ENCODE assay signal across 32 cellular contexts in the genomic region with DNA sequence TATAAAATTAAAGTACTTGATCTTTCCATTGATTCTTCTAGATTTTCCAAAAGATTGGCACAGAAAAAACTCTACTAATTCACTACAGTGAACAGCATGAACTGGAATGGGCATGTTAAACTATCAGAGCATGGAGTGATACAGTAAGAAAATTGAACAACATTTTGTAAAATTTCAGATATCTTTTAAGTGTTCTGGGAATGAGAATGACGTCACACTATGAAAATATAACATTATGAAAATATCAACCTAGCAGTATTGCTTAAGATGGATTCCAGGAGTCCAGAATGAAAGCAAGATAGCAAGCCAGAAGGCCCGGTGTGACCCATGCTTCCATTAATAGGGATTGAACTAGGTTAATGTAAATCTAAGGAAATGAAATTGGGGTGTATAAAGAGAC.
DNase-seq lines count a peak whose midpoint lies in the region; ATAC-seq, FAIRE-seq and TF ChIP-seq lines count a peak whose summit lies in the region.
"Had no signal": no experiment of that assay in that cellular context is flagged by ENCODE, and none has a peak within 500 bp of the region (broad histone marks: within the 10 kb centered on the region; RNA-seq: fewer than 3 reads in every experiment).

No MANE protein-coding gene starts in this region.

- TF ChIP-seq RAD21 in HepG2 (CRISPR knock-in tag; IDR thresholded peaks at IDR 0.05) (no peak), K562 (CRISPR knock-in tag; conservative IDR thresholded peaks at IDR 0.05 in 1 of 2, IDR thresholded peaks at IDR 0.05 in 1 of 2) (no peak)

- FAIRE-seq in HepG2 (lab: Jason Lieb, UNC): no peak
- no peak for FAIRE-seq in K562 (lab: Jason Lieb, UNC)
- FAIRE-seq: A549, D721Med had no signal

- H3K79me2 ChIP-seq in HepG2 (ENCODE audit: insufficient read depth, low read length) (no peaks in the 10 kb centered on the region), K562 (ENCODE audit: control insufficient read depth, insufficient read depth, low read length) (no peaks in the 10 kb centered on the region)

- POLR2A ChIA-PET in HepG2 (lab: Yijun Ruan, JAX): no interaction called here
- POLR2A ChIA-PET in K562 (lab: Yijun Ruan, JAX): no interaction called here

- TF ChIP-seq POLR2A in HepG2 (IDR thresholded peaks at IDR 0.05; ENCODE audit: insufficient read depth in 1 of 2, low read depth in 2 of 2, low read length in 2 of 2) (no peak), right lobe of liver (IDR thresholded peaks at IDR 0.05) (no peak), K562 (conservative IDR thresholded peaks at IDR 0.05) (no peak)

- TF ChIP-seq EP300 in HepG2 (IDR thresholded peaks at IDR 0.05; ENCODE audit: low read depth in 2 of 2, low read length in 2 of 2) (no peak), HepG2 (CRISPR knock-in tag; IDR thresholded peaks at IDR 0.05; ENCODE audit: borderline replicate concordance) (no peak), K562 (IDR thresholded peaks at IDR 0.05; ENCODE audit: low read length) (no peak)

- CTCF ChIA-PET in HepG2 (lab: Yijun Ruan, JAX; ENCODE audit: low intra/inter-chr PET ratio, low total read pairs) (no interaction called here), K562 (lab: Yijun Ruan, JAX; ENCODE audit: low intra/inter-chr PET ratio) (no interaction called here)

- H3K4me3 ChIP-seq in HepG2 (replicated peaks in 1 of 3; ENCODE audit: insufficient read depth in 1 of 3, low read depth in 2 of 3, low read length in 3 of 3): no peak overlapping the region
- H3K4me3 ChIP-seq in right lobe of liver: no peak overlapping the region
- H3K4me3 ChIP-seq in K562: no peak overlapping the region
- H3K4me3 ChIP-seq: A549; BLaER1; BLaER1 treated with 17β-estradiol and CSF1 and Interleukin-3, amounts not matched to agents 10 nM and 100 nM had no signal

- no peaks in the 10 kb centered on the region for H3K9me1 ChIP-seq in K562 (ENCODE audit: control insufficient read depth, insufficient read depth, low read length)

- H3K27me3 ChIP-seq in HepG2 (ENCODE audit: control insufficient read depth in 1 of 2, insufficient read depth in 2 of 2, low read length in 2 of 2) (no peaks in the 10 kb centered on the region), right lobe of liver (no peaks in the 10 kb centered on the region), K562 (ENCODE audit: control insufficient read depth in 2 of 2, insufficient read depth in 2 of 2, low read length in 2 of 2) (no peaks in the 10 kb centered on the region)
- H3K27me3 ChIP-seq: BE2C; BLaER1; BLaER1 treated with 17β-estradiol and CSF1 and Interleukin-3, amounts not matched to agents 10 nM and 100 nM had no signal

- in situ Hi-C loops in HepG2 (cut with HindIII; ENCODE audit: extremely low pct_ligation_motif_present, low pct_unique_long_range_greater_than_20kb): no loop called here
- in situ Hi-C loops in K562 (cut with MboI): no loop called here

- no peaks in the 10 kb centered on the region for H3K4me1 ChIP-seq in HepG2 (ENCODE audit: insufficient read depth, low read length)
- H3K4me1 ChIP-seq in right lobe of liver: no peaks in the 10 kb centered on the region
- H3K4me1 ChIP-seq in K562 (replicated peaks in 1 of 2; ENCODE audit: control insufficient read depth in 2 of 2, insufficient read depth in 2 of 2, low read length in 2 of 2): no peaks in the 10 kb centered on the region
- H3K4me1 ChIP-seq: A549; BE2C; BLaER1; BLaER1 treated with 17β-estradiol and CSF1 and Interleukin-3, amounts not matched to agents 10 nM and 100 nM; Caco-2 had no signal

- H3K9ac ChIP-seq in HepG2 (ENCODE audit: insufficient read depth, low read depth, low read length) (no peak overlapping the region), K562 (ENCODE audit: insufficient read depth in 1 of 2, low read depth in 2 of 2, low read length in 2 of 2) (no peak overlapping the region)
- H3K9ac ChIP-seq: BLaER1; BLaER1 treated with 17β-estradiol and CSF1 and Interleukin-3, amounts not matched to agents 10 nM and 100 nM had no signal

- DNase-seq in HepG2 (ENCODE audit: low spot score) (no peak), right lobe of liver (no peak), K562 (ENCODE audit: extremely low read depth in 1 of 4, low spot score in 3 of 4) (no peak), posterior vena cava (ENCODE audit: low spot score) (peak; percentile 57), dedifferentiated amniotic fluid mesenchymal stem cell (ENCODE audit: extremely low spot score) (no peak), SKM-1 (lab: John Stamatoyannopoulos, UW; ENCODE audit: unreplicated experiment) (no peak)
- DNase-seq: 8988T; ACHN; AML-193; BE2C; C1 segment of cervical spinal cord; Caco-2; Calu3; CD4-positive, alpha-beta memory T cell; CD4-positive, alpha-beta T cell; CD4-positive, CD25-positive, alpha-beta regulatory T cell; CD8-positive, alpha-beta memory T cell; CD8-positive, alpha-beta T cell; COR-L47; DMS 273 treated with DMSO at 0.1 percent for 48 hours; DMS153; DMS53; DMS79; DMS79 treated with DMSO at 0.1 percent for 48 hours; DND-41; EL had no signal

- no peak for ATAC-seq in HepG2
- no peak for ATAC-seq in right lobe of liver
- ATAC-seq in K562: no peak
- ATAC-seq: A549; CD8-positive, alpha-beta T cell had no signal

- H3K36me3 ChIP-seq in HepG2 (replicated peaks in 1 of 2; ENCODE audit: control insufficient read depth in 1 of 2, insufficient read depth in 2 of 2, low read length in 2 of 2) (no peaks in the 10 kb centered on the region), right lobe of liver (no peaks in the 10 kb centered on the region), K562 (ENCODE audit: control insufficient read depth, insufficient read depth, low read length) (no peaks in the 10 kb centered on the region)
- H3K36me3 ChIP-seq: BE2C; BLaER1; BLaER1 treated with 17β-estradiol and CSF1 and Interleukin-3, amounts not matched to agents 10 nM and 100 nM had no signal

- H3K9me3 ChIP-seq in HepG2 (ENCODE audit: low read length) (no peaks in the 10 kb centered on the region), right lobe of liver (no peaks in the 10 kb centered on the region), K562 (replicated peaks; ENCODE audit: control insufficient read depth, insufficient read depth, low read depth, low read length) (no peaks in the 10 kb centered on the region)
- H3K9me3 ChIP-seq: A549; BE2C; BLaER1; BLaER1 treated with 17β-estradiol and CSF1 and Interleukin-3, amounts not matched to agents 10 nM and 100 nM; Caco-2 had no signal

- 4% methylated on average over 2 of the region's 2 CpGs for WGBS in HepG2 (ENCODE audit: low lambda C conversion rate)
- 50% methylated on average over 2 of the region's 2 CpGs for WGBS in right lobe of liver (ENCODE audit: insufficient coverage, low coverage, low lambda C conversion rate, missing lambda C conversion rate)
- WGBS in K562 (ENCODE audit: insufficient coverage, low coverage, missing lambda C conversion rate): 0% methylated on average over 2 of the region's 2 CpGs

- H3K27ac ChIP-seq in HepG2 (ENCODE audit: extremely low read length, insufficient read depth, low read length): no peak overlapping the region
- H3K27ac ChIP-seq in right lobe of liver: no peak overlapping the region
- no peak overlapping the region for H3K27ac ChIP-seq in K562 (ENCODE audit: extremely low read depth, low read depth, low read length)
- H3K27ac ChIP-seq: 22Rv1; A549; BLaER1; BLaER1 treated with 17β-estradiol and CSF1 and Interleukin-3, amounts not matched to agents 10 nM and 100 nM; C4-2B had no signal

- BruUV-seq in HepG2 (replicated peaks; lab: Mats Ljungman, UMichigan) (no TSS peak), K562 (replicated peaks; lab: Mats Ljungman, UMichigan) (no TSS peak)

- H2AFZ ChIP-seq in HepG2 (ENCODE audit: low read length) (no peak overlapping the region), K562 (ENCODE audit: low read depth, low read length) (no peak overlapping the region)

- no peak for TF ChIP-seq CTCF in HepG2 (CRISPR knock-in tag; IDR thresholded peaks at IDR 0.05)
- TF ChIP-seq CTCF in right lobe of liver (IDR thresholded peaks at IDR 0.05): no peak
- no peak for TF ChIP-seq CTCF in K562 (IDR thresholded peaks at IDR 0.05 in 2 of 3, conservative IDR thresholded peaks at IDR 0.05 in 1 of 3; ENCODE audit: insufficient read depth in 2 of 3, low read depth in 1 of 3, low read length in 3 of 3)

- H4K20me1 ChIP-seq in HepG2 (ENCODE audit: insufficient read depth, low read length) (no peaks in the 10 kb centered on the region), K562 (replicated peaks; ENCODE audit: control insufficient read depth, insufficient read depth, low read length) (no peaks in the 10 kb centered on the region)
- H4K20me1 ChIP-seq: BLaER1; BLaER1 treated with 17β-estradiol and CSF1 and Interleukin-3, amounts not matched to agents 10 nM and 100 nM had no signal

- intact Hi-C loops in HepG2 (cut with micrococcal nuclease; ENCODE audit: unreplicated experiment): no loop called here
- intact Hi-C loops in right lobe of liver (cut with DNase I): no loop called here
- intact Hi-C loops in K562 (cut with micrococcal nuclease): no loop called here
- intact Hi-C loops in posterior vena cava (cut with DNase I): no loop called here

- H3K4me2 ChIP-seq in HepG2 (ENCODE audit: low read depth, low read length) (no peak overlapping the region), K562 (ENCODE audit: insufficient read depth, low read length) (no peak overlapping the region)
- H3K4me2 ChIP-seq: A549; BLaER1; BLaER1 treated with 17β-estradiol and CSF1 and Interleukin-3, amounts not matched to agents 10 nM and 100 nM had no signal

TF ChIP-seq in K562, 482 proteins besides CTCF, POLR2A, EP300 and RAD21 (continues in another document):
- TF ChIP-seq, protein P1, sequence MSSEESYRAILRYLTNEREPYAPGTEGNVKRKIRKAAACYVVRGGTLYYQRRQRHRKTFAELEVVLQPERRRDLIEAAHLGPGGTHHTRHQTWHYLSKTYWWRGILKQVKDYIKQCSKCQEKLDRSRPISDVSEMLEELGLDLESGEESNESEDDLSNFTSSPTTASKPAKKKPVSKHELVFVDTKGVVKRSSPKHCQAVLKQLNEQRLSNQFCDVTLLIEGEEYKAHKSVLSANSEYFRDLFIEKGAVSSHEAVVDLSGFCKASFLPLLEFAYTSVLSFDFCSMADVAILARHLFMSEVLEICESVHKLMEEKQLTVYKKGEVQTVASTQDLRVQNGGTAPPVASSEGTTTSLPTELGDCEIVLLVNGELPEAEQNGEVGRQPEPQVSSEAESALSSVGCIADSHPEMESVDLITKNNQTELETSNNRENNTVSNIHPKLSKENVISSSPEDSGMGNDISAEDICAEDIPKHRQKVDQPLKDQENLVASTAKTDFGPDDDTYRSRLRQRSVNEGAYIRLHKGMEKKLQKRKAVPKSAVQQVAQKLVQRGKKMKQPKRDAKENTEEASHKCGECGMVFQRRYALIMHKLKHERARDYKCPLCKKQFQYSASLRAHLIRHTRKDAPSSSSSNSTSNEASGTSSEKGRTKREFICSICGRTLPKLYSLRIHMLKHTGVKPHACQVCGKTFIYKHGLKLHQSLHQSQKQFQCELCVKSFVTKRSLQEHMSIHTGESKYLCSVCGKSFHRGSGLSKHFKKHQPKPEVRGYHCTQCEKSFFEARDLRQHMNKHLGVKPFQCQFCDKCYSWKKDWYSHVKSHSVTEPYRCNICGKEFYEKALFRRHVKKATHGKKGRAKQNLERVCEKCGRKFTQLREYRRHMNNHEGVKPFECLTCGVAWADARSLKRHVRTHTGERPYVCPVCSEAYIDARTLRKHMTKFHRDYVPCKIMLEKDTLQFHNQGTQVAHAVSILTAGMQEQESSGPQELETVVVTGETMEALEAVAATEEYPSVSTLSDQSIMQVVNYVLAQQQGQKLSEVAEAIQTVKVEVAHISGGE (CRISPR knock-in tag; IDR thresholded peaks at IDR 0.05): no peak
- no peak for TF ChIP-seq TFAM (CRISPR knock-in tag; conservative IDR thresholded peaks at IDR 0.05)
